ENCODE assay signal across 1 cellular context in the genomic region with DNA sequence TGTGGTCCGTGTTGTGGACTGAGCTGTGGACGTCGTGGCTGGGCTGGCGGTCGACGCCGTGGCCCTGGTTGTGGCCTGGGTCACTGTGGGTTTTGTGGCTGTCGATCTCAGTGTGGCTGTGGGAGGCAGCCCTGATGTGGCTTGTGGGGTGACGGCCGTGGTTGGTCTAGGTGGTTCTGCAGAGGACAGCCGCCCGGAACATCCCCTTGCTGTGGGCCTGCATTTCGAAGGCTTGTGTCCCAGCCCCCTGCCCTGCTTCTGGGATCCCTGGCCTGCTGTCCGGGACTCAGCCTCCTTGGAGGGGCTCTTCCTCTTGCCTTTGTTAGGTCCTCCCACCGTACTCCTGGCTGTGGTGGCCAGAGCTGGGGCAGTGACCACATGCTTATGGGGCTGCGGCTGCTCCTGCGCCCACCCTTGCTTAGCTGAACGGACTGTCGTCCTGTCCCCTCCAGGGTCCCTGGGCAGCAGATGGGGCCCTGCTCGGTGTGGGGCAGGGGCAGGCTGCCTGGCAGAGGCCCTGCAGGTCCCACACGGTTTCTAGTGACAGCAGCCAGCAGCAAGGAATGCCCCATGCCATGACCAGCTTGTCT.
TF ChIP-seq lines count a peak whose summit lies in the region.

No MANE protein-coding gene starts in this region.

TF ChIP-seq in H1, 55 proteins besides CTCF, POLR2A, EP300 and RAD21:
- TF ChIP-seq POLR2AphosphoS5 (IDR thresholded peaks at IDR 0.05; ENCODE audit: low read depth, low read length), result no peak
- TF ChIP-seq TCF12 (IDR thresholded peaks at IDR 0.05; ENCODE audit: low read depth, low read length), result no peak
- no peak for TF ChIP-seq BCL11A (IDR thresholded peaks at IDR 0.05; ENCODE audit: low read depth in 2 of 2, low read length in 2 of 2)
- no peak for TF ChIP-seq CBX5 (IDR thresholded peaks at IDR 0.05; ENCODE audit: low read depth, low read length)
- no peak for TF ChIP-seq KDM1A (IDR thresholded peaks at IDR 0.05; ENCODE audit: borderline replicate concordance, low read length)
- no peak for TF ChIP-seq JUND (IDR thresholded peaks at IDR 0.05; ENCODE audit: low read length)
- TF ChIP-seq RFX5 (IDR thresholded peaks at IDR 0.05; ENCODE audit: borderline replicate concordance, low read depth, low read length), result no peak
- no peak for TF ChIP-seq NANOG (IDR thresholded peaks at IDR 0.05; ENCODE audit: insufficient read depth, low read depth, low read length, poor library complexity, severe bottlenecking)
- TF ChIP-seq SUZ12 (IDR thresholded peaks at IDR 0.05; ENCODE audit: low read length), result no peak
- TF ChIP-seq SRF (IDR thresholded peaks at IDR 0.05; ENCODE audit: low read depth, low read length), result no peak
TF ChIP-seq in H1: peak in this region for 0.
